ENCODE assay signal across 1 cellular context in genomic region chr20:31695849-31696804, GRCh38.
A peak's percentile ranks its signal among the peaks of the same experiment; 100 is the strongest.
TF ChIP-seq lines count a peak whose summit lies in the region.

No MANE protein-coding gene starts in this region.

TF ChIP-seq in HepG2, 621 proteins besides CTCF, POLR2A, EP300 and RAD21 (continued from another document and continues in another):
- peak; percentile 86; the same call in 1 of the 2 replicates for TF ChIP-seq TFDP1 (CRISPR knock-in tag; IDR thresholded peaks at IDR 0.05; ENCODE audit: borderline replicate concordance)
- TF ChIP-seq PBX3 (CRISPR knock-in tag; IDR thresholded peaks at IDR 0.05; ENCODE audit: borderline replicate concordance), result no peak
- TF ChIP-seq ATF6 (CRISPR knock-in tag; conservative IDR thresholded peaks at IDR 0.05), result 0 out of 2 replicates have a peak, but pooled peaks have one; percentile 66
- peak; percentile 98 for TF ChIP-seq ZKSCAN8 (CRISPR knock-in tag; IDR thresholded peaks at IDR 0.05; ENCODE audit: borderline replicate concordance)
- peak; percentile 64; the same call in 1 of the 2 replicates for TF ChIP-seq NFYC (CRISPR knock-in tag; IDR thresholded peaks at IDR 0.05)
- peak; percentile 57; the same call in 1 of the 2 replicates for TF ChIP-seq MAZ (IDR thresholded peaks at IDR 0.05; ENCODE audit: borderline replicate concordance, low read depth, low read length)
- TF ChIP-seq MAZ (CRISPR knock-in tag; IDR thresholded peaks at IDR 0.05; ENCODE audit: low read depth), result peak; percentile 95
- TF ChIP-seq RBM22 (optimal IDR thresholded peaks at IDR 0.05; ENCODE audit: low read length), result peak; percentile 99
- TF ChIP-seq LCORL (IDR thresholded peaks at IDR 0.05), result peak; percentile 37; the same call in 1 of the 2 replicates
- TF ChIP-seq LCORL (CRISPR knock-in tag; IDR thresholded peaks at IDR 0.05), result peak; percentile 99
- TF ChIP-seq HOXA5 (CRISPR knock-in tag; IDR thresholded peaks at IDR 0.05), result peak; percentile 95
- no peak for TF ChIP-seq EZH2 (conservative IDR thresholded peaks at IDR 0.05; ENCODE audit: low read depth, low read length)
- TF ChIP-seq DDIT3 (CRISPR knock-in tag; IDR thresholded peaks at IDR 0.05), result no peak; the same call in 1 of the 2 replicates
- peak; percentile 99 for TF ChIP-seq BRD4 (CRISPR knock-in tag; IDR thresholded peaks at IDR 0.05)
- TF ChIP-seq FOXA1 (IDR thresholded peaks at IDR 0.05), result no peak
- peak; percentile 95 for TF ChIP-seq FOXA1 (CRISPR knock-in tag; IDR thresholded peaks at IDR 0.05)
- TF ChIP-seq ZNF510 (CRISPR knock-in tag; IDR thresholded peaks at IDR 0.05; ENCODE audit: low read depth), result no peak
- no peak for TF ChIP-seq NR3C1 (CRISPR knock-in tag; IDR thresholded peaks at IDR 0.05)
- TF ChIP-seq GFI1 (CRISPR knock-in tag; IDR thresholded peaks at IDR 0.05; ENCODE audit: borderline replicate concordance), result peak; percentile 89
- no peak for TF ChIP-seq SOX6 (IDR thresholded peaks at IDR 0.05)
- TF ChIP-seq SOX6 (CRISPR knock-in tag; IDR thresholded peaks at IDR 0.05), result peak; percentile 99
- peak; percentile 97 for TF ChIP-seq ZNF503 (CRISPR knock-in tag; IDR thresholded peaks at IDR 0.05)
- TF ChIP-seq ARID3A (IDR thresholded peaks at IDR 0.05; ENCODE audit: low read depth, low read length), result peak; percentile 100
- peak; percentile 96 for TF ChIP-seq NR2F2 (IDR thresholded peaks at IDR 0.05; ENCODE audit: borderline replicate concordance, low read depth)
- no peak for TF ChIP-seq HCFC1 (IDR thresholded peaks at IDR 0.05; ENCODE audit: low read depth, low read length)
- peak; percentile 89 for TF ChIP-seq ZNF281 (CRISPR knock-in tag; IDR thresholded peaks at IDR 0.05; ENCODE audit: borderline replicate concordance)
- peak; percentile 95 for TF ChIP-seq CBFB (CRISPR knock-in tag; IDR thresholded peaks at IDR 0.05)
- TF ChIP-seq TCF7 (IDR thresholded peaks at IDR 0.05; ENCODE audit: low read depth), result peak; percentile 94
- TF ChIP-seq DMTF1 (CRISPR knock-in tag; IDR thresholded peaks at IDR 0.05), result no peak
- peak; percentile 100 for TF ChIP-seq SALL1 (CRISPR knock-in tag; IDR thresholded peaks at IDR 0.05)
- peak; percentile 91 for TF ChIP-seq CSRNP1 (CRISPR knock-in tag; IDR thresholded peaks at IDR 0.05)
- no peak for TF ChIP-seq SNRNP70 (IDR thresholded peaks at IDR 0.05; ENCODE audit: low read depth, low read length)
- no peak for TF ChIP-seq MNT (IDR thresholded peaks at IDR 0.05)
- TF ChIP-seq HMG20B (CRISPR knock-in tag; conservative IDR thresholded peaks at IDR 0.05), result peak; percentile 97
- TF ChIP-seq DBP (CRISPR knock-in tag; IDR thresholded peaks at IDR 0.05; ENCODE audit: not compliant biosample characterization), result no peak
- TF ChIP-seq HNF1B (CRISPR knock-in tag; IDR thresholded peaks at IDR 0.05), result peak; percentile 100
